ENCODE assay signal across 8 cellular contexts in genomic region chr19:10835754-10836477, GRCh38.
DNase-seq lines count a peak whose midpoint lies in the region; ATAC-seq and TF ChIP-seq lines count a peak whose summit lies in the region.

Gene TMED1 (minus strand): TSS chr19:10836212. CDS start chr19:10836191, 21 bp downstream.

- peak; percentile 13 for TF ChIP-seq CTCF in AG09319 (IDR thresholded peaks at IDR 0.05; ENCODE audit: low read depth, low read length)

- ATAC-seq in GM19023 (IDR thresholded peaks at IDR 0.05; ENCODE audit: unreplicated experiment) (peak; percentile 82), HG03342 (IDR thresholded peaks at IDR 0.05; ENCODE audit: unreplicated experiment) (peak; percentile 74)
- ATAC-seq in activated CD4-positive, CD25-positive, alpha-beta regulatory T cell treated with anti-CD3 and anti-CD28 coated beads, Interleukin-2, amount 50 U/mL, for 24 hours, result peak; percentile 90 to 93

- DNase-seq in AG09319 (ENCODE audit: extremely low read depth, low read depth) (peak; percentile 99), NCI-H446 treated with DMSO at 0.1 percent for 48 hours (lab: John Stamatoyannopoulos, UW) (peak; percentile 99), cerebellar cortex (ENCODE audit: low spot score) (peak; percentile 100), islet precursor cell (peak; percentile 100)
- peak; percentile 98 for DNase-seq in stimulated activated CD4-positive, alpha-beta T cell treated with anti-CD3 and anti-CD28 coated beads, Interleukin-12 subunit alpha, Interleukin-12 subunit beta, amount 100 ng/mL, for 48 hours (ENCODE audit: low read depth in 2 of 3, low spot score in 1 of 3)

Comparison
In these comparisons a context has a peak if more than half of its experiments do, and no peak if none do; other contexts are left out.
1. Peak in every context shown above with its lines: DNase-seq and ATAC-seq.